In genomic region chr2:12774381-12774780, GRCh38 we compare ENCODE assay signal across 19 cellular contexts. TPM values are rescaled to one million over a fixed set of nuclear protein-coding genes. Genes with fewer than 3 reads are reported as not detected.
DNase-seq lines count a peak whose midpoint lies in the region; ATAC-seq and TF ChIP-seq lines count a peak whose summit lies in the region.
"Had no signal": no experiment of that assay in that cellular context is flagged by ENCODE, and none has a peak within 500 bp of the region (broad histone marks: within the 10 kb centered on the region; RNA-seq: fewer than 3 reads in every experiment).

No MANE protein-coding gene starts in this region.

- H3K4me2 ChIP-seq in SK-N-SH = no peak overlapping the region
- H3K4me2 ChIP-seq: A549 had no signal

- H3K4me1 ChIP-seq in SK-N-SH (ENCODE audit: control insufficient read depth in 1 of 2, insufficient read depth in 2 of 2, low read depth in 1 of 2, low read length in 1 of 2) = peaks cover 0 to 9% of the 10 kb centered on the region in 2 experiments; a peak in 2 of 4 replicates
- peaks cover 11% of the 10 kb centered on the region for H3K4me1 ChIP-seq in adipocyte (ENCODE audit: control insufficient read depth, insufficient read depth, low read length)
- H3K4me1 ChIP-seq: A549 had no signal

- peaks cover 0 to 4% (median 0%) of the 10 kb centered on the region in 3 donors for H3K36me3 Mint-ChIP-seq in immature natural killer cell
- H3K36me3 Mint-ChIP-seq in activated T-helper 1 cell treated with anti-CD3 and anti-CD28 coated beads, Interleukin-12 subunit alpha, Interleukin-12 subunit beta, Interleukin-2, Interleukin-4 antibody, amounts not matched to agents 30 ng/mL and 10 ng/mL and 1 ng/mL, durations not matched to agents 14 hours and 24 hours and 36 hours (ENCODE audit: low read depth) = no peaks in the 10 kb centered on the region

- no peaks in the 10 kb centered on the region for H3F3A ChIP-seq in SK-N-SH (replicated peaks; ENCODE audit: insufficient read depth)

- H3K27ac ChIP-seq in SK-N-SH (ENCODE audit: low read depth in 2 of 2, low read length in 1 of 2) = no peak overlapping the region
- H3K27ac ChIP-seq: A549 had no signal

- no peak overlapping the region for H3K27ac Mint-ChIP-seq in immature natural killer cell
- no peak overlapping the region for H3K27ac Mint-ChIP-seq in activated T-helper 1 cell treated with anti-CD3 and anti-CD28 coated beads, Interleukin-12 subunit alpha, Interleukin-12 subunit beta, Interleukin-2, Interleukin-4 antibody, amounts not matched to agents 30 ng/mL and 10 ng/mL and 1 ng/mL, durations not matched to agents 14 hours and 24 hours and 36 hours
- H3K27ac Mint-ChIP-seq: HFFc6 had no signal

- no peaks in the 10 kb centered on the region for H4K20me1 ChIP-seq in SK-N-SH (ENCODE audit: insufficient read depth)

- no peaks in the 10 kb centered on the region for H3K36me3 ChIP-seq in SK-N-SH (replicated peaks in 1 of 2; ENCODE audit: control insufficient read depth in 1 of 2, insufficient read depth in 2 of 2, low read length in 1 of 2)
- H3K36me3 ChIP-seq in adipocyte (ENCODE audit: control insufficient read depth, insufficient read depth, low read length, severe bottlenecking) = no peaks in the 10 kb centered on the region

- H3K4me1 Mint-ChIP-seq in immature natural killer cell = peaks cover 0 to 3% of the 10 kb centered on the region in 2 donors
- H3K4me1 Mint-ChIP-seq in activated T-helper 1 cell treated with anti-CD3 and anti-CD28 coated beads, Interleukin-12 subunit alpha, Interleukin-12 subunit beta, Interleukin-2, Interleukin-4 antibody, amounts not matched to agents 30 ng/mL and 10 ng/mL and 1 ng/mL, durations not matched to agents 14 hours and 24 hours and 36 hours (ENCODE audit: low read depth) = peaks cover 5% of the 10 kb centered on the region

- DNase-seq in SK-N-SH (peak; percentile 23), adipocyte (ENCODE audit: low read depth) (peak; percentile 65), hepatic stellate cell (ENCODE audit: low spot score) (peak; percentile 22), immature natural killer cell (no peak), epidermal melanocyte (ENCODE audit: insufficient read length, low spot score) (no peak)
- no peak for DNase-seq in activated T-helper 1 cell treated with anti-CD3 and anti-CD28 coated beads, Interleukin-12 subunit alpha, Interleukin-12 subunit beta, Interleukin-2, Interleukin-4 antibody, amounts not matched to agents 30 ng/mL and 10 ng/mL and 1 ng/mL, durations not matched to agents 14 hours and 24 hours and 36 hours (ENCODE audit: low spot score)
- DNase-seq: AML-193; COR-L47; HFFc6; KG1; NCI-H1436; NCI-H2029; NCI-H2227 treated with DMSO at 0.1 percent for 48 hours; NCI-H526; NK-92 treated with Interleukin-12 subunit alpha and Interleukin-12 subunit beta, amount 100 ng/mL, for 24 hours; SHP77 had no signal

- H3K9ac ChIP-seq in SK-N-SH = no peak overlapping the region
- H3K9ac ChIP-seq in adipocyte (ENCODE audit: low read length) = no peak overlapping the region

- H3K4me3 Mint-ChIP-seq in immature natural killer cell = no peak overlapping the region
- H3K4me3 Mint-ChIP-seq in activated T-helper 1 cell treated with anti-CD3 and anti-CD28 coated beads, Interleukin-12 subunit alpha, Interleukin-12 subunit beta, Interleukin-2, Interleukin-4 antibody, amounts not matched to agents 30 ng/mL and 10 ng/mL and 1 ng/mL, durations not matched to agents 14 hours and 24 hours and 36 hours = no peak overlapping the region
- H3K4me3 Mint-ChIP-seq: HFFc6 had no signal

- H3K9me3 ChIP-seq in SK-N-SH (no peaks in the 10 kb centered on the region), adipocyte (ENCODE audit: control insufficient read depth, low read length) (no peaks in the 10 kb centered on the region)
- H3K9me3 ChIP-seq: A549 had no signal

- CTCF ChIA-PET in SK-N-SH (lab: Yijun Ruan, JAX) = interaction anchor here (1.5 to 1.7 kb wide), 2 partner anchors 158 to 232 kb away, joined by 3 to 6 read pairs; no protein-coding TSS in a partner anchor

- H3K4me3 ChIP-seq in SK-N-SH (ENCODE audit: low read depth in 2 of 2, low read length in 1 of 2) = no peak overlapping the region
- H3K4me3 ChIP-seq in adipocyte (ENCODE audit: low read length) = no peak overlapping the region
- H3K4me3 ChIP-seq: A549 had no signal

- H2AFZ ChIP-seq in SK-N-SH (ENCODE audit: low read depth) = no peak overlapping the region; the same call in 1 of the 2 replicates

- H3K9me3 Mint-ChIP-seq in immature natural killer cell = peaks cover 0 to 6% (median 0%) of the 10 kb centered on the region in 6 donors
- no peaks in the 10 kb centered on the region for H3K9me3 Mint-ChIP-seq in activated T-helper 1 cell treated with anti-CD3 and anti-CD28 coated beads, Interleukin-12 subunit alpha, Interleukin-12 subunit beta, Interleukin-2, Interleukin-4 antibody, amounts not matched to agents 30 ng/mL and 10 ng/mL and 1 ng/mL, durations not matched to agents 14 hours and 24 hours and 36 hours
- H3K9me3 Mint-ChIP-seq: HFFc6 had no signal

- no peaks in the 10 kb centered on the region for H3K79me2 ChIP-seq in SK-N-SH (ENCODE audit: insufficient read depth)

- TF ChIP-seq CTCF in SK-N-SH (IDR thresholded peaks at IDR 0.05) = no peak

- no peak for TF ChIP-seq RAD21 in SK-N-SH (IDR thresholded peaks at IDR 0.05; ENCODE audit: low read length)

- no peak for TF ChIP-seq EP300 in SK-N-SH (IDR thresholded peaks at IDR 0.05; ENCODE audit: borderline replicate concordance in 1 of 2, low read depth in 1 of 2, low read length in 1 of 2)

- no peak for ATAC-seq in SK-N-SH treated with all-trans-retinoic acid at 6 μM for 48 hours
- ATAC-seq: A549, HepG2 had no signal

- intact Hi-C loops in activated T-helper 1 cell treated with anti-CD3 and anti-CD28 coated beads, Interleukin-12 subunit alpha, Interleukin-12 subunit beta, Interleukin-2, Interleukin-4 antibody, amounts not matched to agents 30 ng/mL and 10 ng/mL and 1 ng/mL, durations not matched to agents 14 hours and 24 hours and 36 hours (cut with micrococcal nuclease) = no loop called here

- no peaks in the 10 kb centered on the region for H3K27me3 ChIP-seq in SK-N-SH (ENCODE audit: insufficient read depth)
- H3K27me3 ChIP-seq in adipocyte (replicated peaks; ENCODE audit: control insufficient read depth, insufficient read depth, low read length) = no peaks in the 10 kb centered on the region

- H3K27me3 Mint-ChIP-seq in immature natural killer cell (ENCODE audit: low read depth in 3 of 3) = peaks cover 3 to 8% (median 7%) of the 10 kb centered on the region in 3 donors
- peaks cover 7% of the 10 kb centered on the region for H3K27me3 Mint-ChIP-seq in activated T-helper 1 cell treated with anti-CD3 and anti-CD28 coated beads, Interleukin-12 subunit alpha, Interleukin-12 subunit beta, Interleukin-2, Interleukin-4 antibody, amounts not matched to agents 30 ng/mL and 10 ng/mL and 1 ng/mL, durations not matched to agents 14 hours and 24 hours and 36 hours (ENCODE audit: insufficient read depth)

- WGBS in SK-N-SH (ENCODE audit: low lambda C conversion rate) = 56% methylated on average over 1 of the region's 1 CpG

- H3K9me2 ChIP-seq in SK-N-SH = no peaks in the 10 kb centered on the region

- POLR2A ChIA-PET in SK-N-SH (lab: Yijun Ruan, JAX) = interaction anchor here (0.7 kb wide), 1 partner anchor 17 kb away, joined by 3 read pairs; no protein-coding TSS in a partner anchor

TF ChIP-seq in SK-N-SH, 30 proteins besides CTCF, POLR2A, EP300 and RAD21:
- no peak for TF ChIP-seq MEF2A (IDR thresholded peaks at IDR 0.05; ENCODE audit: borderline replicate concordance, low read depth)
- no peak for TF ChIP-seq CHD2 (IDR thresholded peaks at IDR 0.05; ENCODE audit: low read length, partially characterized antibody)
- peak; percentile 31; the same call in 1 of the 2 replicates for TF ChIP-seq TCF12 (IDR thresholded peaks at IDR 0.05)

TF ChIP-seq in SK-N-SH treated with all-trans-retinoic acid at 6 μM for 48 hours, 23 proteins besides CTCF, POLR2A, EP300 and RAD21:
- TF ChIP-seq ZNF8 (CRISPR knock-in tag; IDR thresholded peaks at IDR 0.05) = no peak
- no peak for TF ChIP-seq ISL1 (CRISPR knock-in tag; IDR thresholded peaks at IDR 0.05)
- no peak for TF ChIP-seq PPARA (CRISPR knock-in tag; IDR thresholded peaks at IDR 0.05; ENCODE audit: borderline replicate concordance)
- TF ChIP-seq ESRRG (CRISPR knock-in tag; IDR thresholded peaks at IDR 0.05) = no peak
- TF ChIP-seq GLIS3 (CRISPR knock-in tag; IDR thresholded peaks at IDR 0.05) = no peak
- TF ChIP-seq OSR1 (CRISPR knock-in tag; IDR thresholded peaks at IDR 0.05) = no peak
- no peak for TF ChIP-seq CSDC2 (CRISPR knock-in tag; IDR thresholded peaks at IDR 0.05)
- TF ChIP-seq ZFP3 (CRISPR knock-in tag; IDR thresholded peaks at IDR 0.05) = no peak
- no peak for TF ChIP-seq ZC3H10 (CRISPR knock-in tag; IDR thresholded peaks at IDR 0.05)

RNA-seq across cellular contexts. Expression of gene TRIB2, which starts 57.6 kb away (rescaled TPM):
- polyA plus RNA-seq in SK-N-SH (2012; rRNA removed) = 21.0 and 27.5 TPM in 2 replicates
- 23.5 and 23.8 TPM in 2 replicates for polyA plus RNA-seq in SK-N-SH (2012; cell fraction: cytosol; rRNA removed)
- 56.4 and 71.7 TPM in 2 replicates for polyA plus RNA-seq in SK-N-SH (2012; cell fraction: nucleus; rRNA removed)
- 10 to 100 TPM; 40.7 to 82.6 (median 44.5) TPM for polyA plus RNA-seq in immature natural killer cell
- total RNA-seq in activated T-helper 1 cell treated with anti-CD3 and anti-CD28 coated beads, Interleukin-12 subunit alpha, Interleukin-12 subunit beta, Interleukin-2, Interleukin-4 antibody, amounts not matched to agents 30 ng/mL and 10 ng/mL and 1 ng/mL, durations not matched to agents 14 hours and 24 hours and 36 hours = 6.3 TPM in 2 replicates

Comparison
In these comparisons a context has a peak if more than half of its experiments do, and no peak if none do; other contexts are left out.
1. DNase-seq: peak in SK-N-SH (single experiment), adipocyte (single experiment) and hepatic stellate cell (single experiment); none in immature natural killer cell (0 of 3), activated T-helper 1 cell treated with anti-CD3 and anti-CD28 coated beads, Interleukin-12 subunit alpha, Interleukin-12 subunit beta, Interleukin-2, Interleukin-4 antibody, amounts not matched to agents 30 ng/mL and 10 ng/mL and 1 ng/mL, durations not matched to agents 14 hours and 24 hours and 36 hours (single experiment) and epidermal melanocyte (single experiment).